ENCODE assay signal across 22 cellular contexts in the genomic region with DNA sequence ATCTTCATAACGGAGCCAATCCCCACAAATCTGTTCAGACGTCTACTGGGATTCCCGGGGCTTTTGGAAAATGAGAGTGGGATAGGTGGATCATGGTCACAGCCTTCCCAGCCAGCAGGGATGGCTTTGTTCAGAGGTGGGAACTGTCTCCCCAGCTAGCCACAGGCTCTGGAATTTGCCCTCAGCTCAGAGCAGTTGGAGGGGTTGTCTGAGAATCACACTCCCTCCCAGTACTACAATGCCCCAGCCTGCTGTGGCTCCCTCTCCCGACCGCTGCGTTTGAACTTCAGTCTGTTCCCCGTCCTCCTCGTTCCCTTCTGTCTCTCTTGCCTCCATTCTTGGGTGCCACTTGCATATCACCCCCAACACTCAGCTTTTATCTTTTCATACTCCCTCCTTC.
DNase-seq lines count a peak whose midpoint lies in the region; ATAC-seq, FAIRE-seq and TF ChIP-seq lines count a peak whose summit lies in the region.
"Had no signal": no experiment of that assay in that cellular context is flagged by ENCODE, and none has a peak within 500 bp of the region (broad histone marks: within the 10 kb centered on the region; RNA-seq: fewer than 3 reads in every experiment).

No MANE protein-coding gene starts in this region.

- H3K36me3 Mint-ChIP-seq in GM23338 (ENCODE audit: low read depth) = no peaks in the 10 kb centered on the region
- H3K36me3 Mint-ChIP-seq in astrocyte (ENCODE audit: low read depth, unreplicated experiment) = peaks cover under 1% of the 10 kb centered on the region
- no peaks in the 10 kb centered on the region for H3K36me3 Mint-ChIP-seq in neural progenitor cell
- H3K36me3 Mint-ChIP-seq: CD4-positive, CD25-positive, alpha-beta regulatory T cell had no signal

- H3K4me3 Mint-ChIP-seq in GM23338 = no peak overlapping the region
- H3K4me3 Mint-ChIP-seq in astrocyte (ENCODE audit: unreplicated experiment) = no peak overlapping the region
- H3K4me3 Mint-ChIP-seq in neural progenitor cell = no peak overlapping the region
- H3K4me3 Mint-ChIP-seq: CD4-positive, CD25-positive, alpha-beta regulatory T cell had no signal

- H3K4me1 ChIP-seq in GM23338 (ENCODE audit: insufficient read depth) = no peaks in the 10 kb centered on the region
- H3K4me1 ChIP-seq in astrocyte (ENCODE audit: insufficient read depth, low read length) = no peaks in the 10 kb centered on the region
- peaks cover 15% of the 10 kb centered on the region for H3K4me1 ChIP-seq in neural progenitor cell
- H3K4me1 ChIP-seq in stomach = peaks cover 0 to 10% (median 5%) of the 10 kb centered on the region in 4 donors

- intact Hi-C loops in stomach (cut with DNase I; ENCODE audit: low total_unique reads) = no loop called here

- H3K9me3 ChIP-seq in astrocyte (ENCODE audit: insufficient read depth, low read depth, low read length) (no peaks in the 10 kb centered on the region), neural progenitor cell (ENCODE audit: low read depth) (no peaks in the 10 kb centered on the region), stomach (no peaks in the 10 kb centered on the region)
- H3K9me3 ChIP-seq: MG63 had no signal

- H3K79me2 ChIP-seq in GM23338 (replicated peaks; ENCODE audit: insufficient read depth) (no peaks in the 10 kb centered on the region), astrocyte (ENCODE audit: insufficient read depth, low read length) (no peaks in the 10 kb centered on the region), neural progenitor cell (ENCODE audit: low read depth) (no peaks in the 10 kb centered on the region)

- peak in 1 of 2 experiments; percentile 26; a peak in 2 of 4 replicates for TF ChIP-seq CTCF in GM23338 (conservative IDR thresholded peaks at IDR 0.05; ENCODE audit: low read depth in 2 of 2)
- TF ChIP-seq CTCF in astrocyte (IDR thresholded peaks at IDR 0.05; ENCODE audit: insufficient read depth, low read depth, low read length) = no peak
- TF ChIP-seq CTCF in neural progenitor cell (IDR thresholded peaks at IDR 0.05) = no peak
- no peak for TF ChIP-seq CTCF in stomach (IDR thresholded peaks at IDR 0.05)

- H3K4me3 ChIP-seq in GM23338 (no peak overlapping the region), astrocyte (ENCODE audit: insufficient read depth, low read depth, low read length) (no peak overlapping the region), neural progenitor cell (no peak overlapping the region), stomach (no peak overlapping the region)
- H3K4me3 ChIP-seq: K562, MG63, PC-9 had no signal

- no peaks in the 10 kb centered on the region for H3K9me2 ChIP-seq in GM23338 (ENCODE audit: insufficient read depth)

- 73 to 87% (median 85%) methylated on average over 8 of the region's 8 CpGs for WGBS in stomach, 5 donors

- peak; percentile 28 for DNase-seq in GM23338 (ENCODE audit: low spot score)
- no peak for DNase-seq in astrocyte (ENCODE audit: low read depth)
- DNase-seq in iPS-NIHi11 (ENCODE audit: low spot score) = peak; percentile 59
- DNase-seq in neural progenitor cell (ENCODE audit: low spot score) = peak; percentile 31
- no peak for DNase-seq in stomach
- no peak for DNase-seq in NCI-H510A treated with DMSO at 0.1 percent for 48 hours (lab: John Stamatoyannopoulos, UW)
- no peak for DNase-seq in mucosa of gallbladder (ENCODE audit: low spot score)
- DNase-seq: CD4-positive, CD25-positive, alpha-beta regulatory T cell; COR-L47; DMS 273 treated with DMSO at 0.1 percent for 48 hours; DND-41; MG63; NCI-H1417; NCI-H187; NCI-H748 treated with DMSO at 0.1 percent for 48 hours; PC-9; RPMI8226; SHP77 had no signal

- H3K27me3 Mint-ChIP-seq in GM23338 (ENCODE audit: insufficient read depth, low read depth, poor library complexity) = peaks cover 5% of the 10 kb centered on the region
- H3K27me3 Mint-ChIP-seq in astrocyte (ENCODE audit: low read depth, unreplicated experiment) = peaks cover 51% of the 10 kb centered on the region
- H3K27me3 Mint-ChIP-seq in neural progenitor cell (ENCODE audit: insufficient read depth, low read depth) = peaks cover 10% of the 10 kb centered on the region

- no peak overlapping the region for H3K27ac ChIP-seq in GM23338 (ENCODE audit: low read depth)
- no peak overlapping the region for H3K27ac ChIP-seq in astrocyte (ENCODE audit: low read depth, low read length)
- no peak overlapping the region for H3K27ac ChIP-seq in neural progenitor cell
- no peak overlapping the region for H3K27ac ChIP-seq in stomach
- H3K27ac ChIP-seq: PC-9 had no signal

- H3K9me3 Mint-ChIP-seq in GM23338 (no peaks in the 10 kb centered on the region), astrocyte (ENCODE audit: unreplicated experiment) (peaks cover 3% of the 10 kb centered on the region), neural progenitor cell (no peaks in the 10 kb centered on the region)

- H3K27ac Mint-ChIP-seq in GM23338 = no peak overlapping the region
- peak overlapping the region; percentile 6 for H3K27ac Mint-ChIP-seq in astrocyte (ENCODE audit: unreplicated experiment)
- peak overlapping the region; percentile 15 for H3K27ac Mint-ChIP-seq in neural progenitor cell
- H3K27ac Mint-ChIP-seq: CD4-positive, CD25-positive, alpha-beta regulatory T cell had no signal

- H3K36me3 ChIP-seq in GM23338 (ENCODE audit: insufficient read depth) = no peaks in the 10 kb centered on the region
- no peaks in the 10 kb centered on the region for H3K36me3 ChIP-seq in astrocyte (ENCODE audit: insufficient read depth, low read length)
- H3K36me3 ChIP-seq in neural progenitor cell = no peaks in the 10 kb centered on the region
- peaks cover 0 to 6% (median 0%) of the 10 kb centered on the region in 4 donors for H3K36me3 ChIP-seq in stomach
- H3K36me3 ChIP-seq: MG63 had no signal

- TF ChIP-seq EP300 in stomach (IDR thresholded peaks at IDR 0.05) = no peak

- ATAC-seq in GM23338 (peak; percentile 87), GM18861 (IDR thresholded peaks at IDR 0.05; ENCODE audit: unreplicated experiment) (no peak)
- ATAC-seq: K562 had no signal

- H3K4me1 Mint-ChIP-seq in GM23338 (peaks cover 15% of the 10 kb centered on the region), astrocyte (ENCODE audit: low read depth, unreplicated experiment) (peaks cover 18% of the 10 kb centered on the region), neural progenitor cell (peaks cover 42% of the 10 kb centered on the region)
- H3K4me1 Mint-ChIP-seq: CD4-positive, CD25-positive, alpha-beta regulatory T cell had no signal

- H3K27me3 ChIP-seq in GM23338 (ENCODE audit: insufficient read depth) (no peaks in the 10 kb centered on the region), astrocyte (ENCODE audit: insufficient read depth, low read length) (no peaks in the 10 kb centered on the region), neural progenitor cell (no peaks in the 10 kb centered on the region), stomach (no peaks in the 10 kb centered on the region)
- H3K27me3 ChIP-seq: MG63 had no signal

- H3K9ac ChIP-seq in astrocyte (ENCODE audit: low read length) (no peak overlapping the region), neural progenitor cell (no peak overlapping the region)

- no peak for FAIRE-seq in astrocyte (lab: Jason Lieb, UNC)
- FAIRE-seq: G401.6, GM12892 had no signal

- H3K4me2 ChIP-seq in GM23338 (no peak overlapping the region), astrocyte (ENCODE audit: low read length) (no peak overlapping the region), neural progenitor cell (peak overlapping the region; percentile 3)
- H3K4me2 ChIP-seq: PC-9 had no signal

- peak overlapping the region; percentile 76 for H2AFZ ChIP-seq in GM23338
- no peak overlapping the region for H2AFZ ChIP-seq in astrocyte (ENCODE audit: low read depth, low read length)
- H2AFZ ChIP-seq in neural progenitor cell (replicated peaks) = no peak overlapping the region
- H2AFZ ChIP-seq: PC-9 had no signal

- H4K20me1 ChIP-seq in GM23338 (replicated peaks; ENCODE audit: insufficient read depth) (no peaks in the 10 kb centered on the region), astrocyte (ENCODE audit: insufficient read depth, low read length) (no peaks in the 10 kb centered on the region), neural progenitor cell (ENCODE audit: low read depth) (no peaks in the 10 kb centered on the region)

- H3F3A ChIP-seq in GM23338 (replicated peaks; ENCODE audit: low read depth) = no peaks in the 10 kb centered on the region
- no peaks in the 10 kb centered on the region for H3F3A ChIP-seq in neural progenitor cell (ENCODE audit: low read depth)

- no peak for TF ChIP-seq POLR2A in stomach (IDR thresholded peaks at IDR 0.05)

TF ChIP-seq in GM23338, 12 proteins besides CTCF, POLR2A, EP300 and RAD21 (continues in another document):
- TF ChIP-seq ZNF331 (CRISPR knock-in tag; IDR thresholded peaks at IDR 0.05; ENCODE audit: low read depth) (no peak), STAT1 (IDR thresholded peaks at IDR 0.05; ENCODE audit: unreplicated experiment) (no peak), NANOG (IDR thresholded peaks at IDR 0.05; ENCODE audit: borderline replicate concordance) (no peak), ZNF114 (CRISPR knock-in tag; IDR thresholded peaks at IDR 0.05) (no peak)
- TF ChIP-seq, protein P1, sequence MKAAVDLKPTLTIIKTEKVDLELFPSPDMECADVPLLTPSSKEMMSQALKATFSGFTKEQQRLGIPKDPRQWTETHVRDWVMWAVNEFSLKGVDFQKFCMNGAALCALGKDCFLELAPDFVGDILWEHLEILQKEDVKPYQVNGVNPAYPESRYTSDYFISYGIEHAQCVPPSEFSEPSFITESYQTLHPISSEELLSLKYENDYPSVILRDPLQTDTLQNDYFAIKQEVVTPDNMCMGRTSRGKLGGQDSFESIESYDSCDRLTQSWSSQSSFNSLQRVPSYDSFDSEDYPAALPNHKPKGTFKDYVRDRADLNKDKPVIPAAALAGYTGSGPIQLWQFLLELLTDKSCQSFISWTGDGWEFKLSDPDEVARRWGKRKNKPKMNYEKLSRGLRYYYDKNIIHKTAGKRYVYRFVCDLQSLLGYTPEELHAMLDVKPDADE (IDR thresholded peaks at IDR 0.05) = no peak

Comparison
In these comparisons a context has a peak if more than half of its experiments do, and no peak if none do; other contexts are left out.
1. DNase-seq: peak in GM23338 (single experiment), iPS-NIHi11 (single experiment) and neural progenitor cell (single experiment); none in astrocyte (single experiment), stomach (single experiment), NCI-H510A treated with DMSO at 0.1 percent for 48 hours (single experiment) and mucosa of gallbladder (single experiment).